In genomic region chr15:95032181-95032580, GRCh38 we compare ENCODE assay signal across 17 cellular contexts.
DNase-seq lines count a peak whose midpoint lies in the region; ATAC-seq, FAIRE-seq and TF ChIP-seq lines count a peak whose summit lies in the region.
"Had no signal": no experiment of that assay in that cellular context is flagged by ENCODE, and none has a peak within 500 bp of the region (broad histone marks: within the 10 kb centered on the region; RNA-seq: fewer than 3 reads in every experiment).

No MANE protein-coding gene starts in this region.

- H3K4ac ChIP-seq in IMR-90 (ENCODE audit: low read depth, low read length): no peak overlapping the region

- H4K20me1 ChIP-seq in IMR-90 (ENCODE audit: insufficient read depth, low read length) (no peaks in the 10 kb centered on the region), astrocyte (ENCODE audit: insufficient read depth, low read length) (no peaks in the 10 kb centered on the region)

- POLR2A ChIA-PET in IMR-90 (lab: Charles Lee; ENCODE audit: unreplicated experiment): no interaction called here
- POLR2A ChIA-PET in CD4-positive, alpha-beta memory T cell (lab: Charles Lee; ENCODE audit: partially characterized antibody): no interaction called here

- TF ChIP-seq CTCF in IMR-90 (conservative IDR thresholded peaks at IDR 0.05; ENCODE audit: low read depth, low read length): no peak
- no peak for TF ChIP-seq CTCF in astrocyte (IDR thresholded peaks at IDR 0.05; ENCODE audit: insufficient read depth, low read depth, low read length)

- no peaks in the 10 kb centered on the region for H3K79me2 ChIP-seq in astrocyte (ENCODE audit: insufficient read depth, low read length)

- WGBS in IMR-90 (ENCODE audit: extremely low coverage in 2 of 2, insufficient read length in 1 of 2), 2 experiments: no CpG with 5 or more reads among the region's 2 CpGs

- H3K4me1 Mint-ChIP-seq in astrocyte (ENCODE audit: low read depth, unreplicated experiment): peaks cover 8% of the 10 kb centered on the region
- H3K4me1 Mint-ChIP-seq in CD4-positive, alpha-beta memory T cell: no peaks in the 10 kb centered on the region

- peak; percentile 37 for FAIRE-seq in astrocyte (lab: Jason Lieb, UNC)
- FAIRE-seq: A549 had no signal

- H3K27ac ChIP-seq in IMR-90 (ENCODE audit: insufficient read depth, low read length) (no peak overlapping the region), astrocyte (ENCODE audit: low read depth, low read length) (no peak overlapping the region)
- no peak overlapping the region for H3K27ac ChIP-seq in CD4-positive, alpha-beta memory T cell (ENCODE audit: low read depth, low read length)
- H3K27ac ChIP-seq: A549 had no signal

- BruUV-seq in IMR-90 (replicated peaks; lab: Mats Ljungman, UMichigan): no TSS peak

- H3K4me2 ChIP-seq in IMR-90 (ENCODE audit: low read depth, low read length) (no peak overlapping the region), astrocyte (ENCODE audit: low read length) (peak overlapping the region; percentile 18)
- H3K4me2 ChIP-seq: A549 had no signal

- H4K8ac ChIP-seq in IMR-90 (ENCODE audit: low read depth in 2 of 2, low read length in 2 of 2): no peak overlapping the region

- H3K79me1 ChIP-seq in IMR-90 (ENCODE audit: low read depth in 1 of 2, low read length in 2 of 2): no peaks in the 10 kb centered on the region

- no peaks in the 10 kb centered on the region for H3K36me3 Mint-ChIP-seq in astrocyte (ENCODE audit: low read depth, unreplicated experiment)
- H3K36me3 Mint-ChIP-seq in CD4-positive, alpha-beta memory T cell: no peaks in the 10 kb centered on the region

- H4K5ac ChIP-seq in IMR-90 (ENCODE audit: low read depth, low read length): no peak overlapping the region

- H3K4me1 ChIP-seq in IMR-90 (ENCODE audit: control insufficient read depth, insufficient read depth, low read length) (no peaks in the 10 kb centered on the region), astrocyte (ENCODE audit: insufficient read depth, low read length) (peaks cover 7% of the 10 kb centered on the region)
- H3K4me1 ChIP-seq in CD4-positive, alpha-beta memory T cell (ENCODE audit: insufficient read depth, low read length): no peaks in the 10 kb centered on the region
- H3K4me1 ChIP-seq: A549 had no signal

- CTCF ChIA-PET in IMR-90 (lab: Yijun Ruan, JAX): no interaction called here
- CTCF ChIA-PET in CD4-positive, alpha-beta memory T cell (lab: Charles Lee; ENCODE audit: partially characterized antibody): no interaction called here

- H2AK5ac ChIP-seq in IMR-90 (ENCODE audit: low read depth, low read length): no peak overlapping the region

- no peak overlapping the region for H2BK5ac ChIP-seq in IMR-90 (ENCODE audit: low read depth, low read length, poor library complexity, severe bottlenecking)

- H2BK120ac ChIP-seq in IMR-90 (ENCODE audit: low read depth, low read length): no peak overlapping the region

- intact Hi-C loops in IMR-90 (cut with micrococcal nuclease): no loop called here
- intact Hi-C loops in CD4-positive, alpha-beta memory T cell (cut with micrococcal nuclease): no loop called here

- no peak overlapping the region for H2BK15ac ChIP-seq in IMR-90 (ENCODE audit: low read depth, low read length)

- no peak overlapping the region for H3K9ac ChIP-seq in IMR-90 (ENCODE audit: low read depth, low read length)
- no peak overlapping the region for H3K9ac ChIP-seq in astrocyte (ENCODE audit: low read length)

- in situ Hi-C loops in Caki2 (cut with HindIII; ENCODE audit: low pct_unique_long_range_greater_than_20kb, low sequenced_read_pairs) (no loop called here), IMR-90 (cut with MboI; ENCODE audit: low sequenced_read_pairs) (no loop called here)

- no peak for TF ChIP-seq POLR2A in IMR-90 (IDR thresholded peaks at IDR 0.05; ENCODE audit: low read depth, low read length)

- H2AFZ ChIP-seq in IMR-90 (replicated peaks; ENCODE audit: low read length, poor library complexity) (no peak overlapping the region), astrocyte (ENCODE audit: low read depth, low read length) (no peak overlapping the region)

- ATAC-seq in IMR-90 (ENCODE audit: low read depth) (no peak), GM19324 (IDR thresholded peaks at IDR 0.05; ENCODE audit: low FRiP score, unreplicated experiment) (no peak), HG03520 (IDR thresholded peaks at IDR 0.05; ENCODE audit: unreplicated experiment) (no peak)
- ATAC-seq: A549 had no signal

- H2BK20ac ChIP-seq in IMR-90 (ENCODE audit: low read depth, low read length): no peak overlapping the region

- no peak overlapping the region for H3K56ac ChIP-seq in IMR-90 (ENCODE audit: extremely low read depth, insufficient read depth, low read length)

- H3K36me3 ChIP-seq in IMR-90 (ENCODE audit: control insufficient read depth, insufficient read depth, low read length) (no peaks in the 10 kb centered on the region), astrocyte (ENCODE audit: insufficient read depth, low read length) (no peaks in the 10 kb centered on the region)
- no peaks in the 10 kb centered on the region for H3K36me3 ChIP-seq in CD4-positive, alpha-beta memory T cell (ENCODE audit: insufficient read depth, low read length)

- no peaks in the 10 kb centered on the region for H3K9me3 ChIP-seq in IMR-90 (ENCODE audit: control insufficient read depth, insufficient read depth, low read length)
- H3K9me3 ChIP-seq in astrocyte (ENCODE audit: insufficient read depth, low read depth, low read length): no peaks in the 10 kb centered on the region
- no peaks in the 10 kb centered on the region for H3K9me3 ChIP-seq in CD4-positive, alpha-beta memory T cell (ENCODE audit: control insufficient read depth in 1 of 2, low read length in 2 of 2)
- H3K9me3 ChIP-seq: A549 had no signal

- H3K27me3 Mint-ChIP-seq in astrocyte (ENCODE audit: low read depth, unreplicated experiment): no peaks in the 10 kb centered on the region
- H3K27me3 Mint-ChIP-seq in CD4-positive, alpha-beta memory T cell: no peaks in the 10 kb centered on the region

- no peaks in the 10 kb centered on the region for H3K9me1 ChIP-seq in IMR-90 (ENCODE audit: insufficient read depth, low read length)

- H3K18ac ChIP-seq in IMR-90 (ENCODE audit: low read depth, low read length): no peak overlapping the region

- H3K27ac Mint-ChIP-seq in astrocyte (ENCODE audit: unreplicated experiment): peak overlapping the region; percentile 41
- H3K27ac Mint-ChIP-seq in CD4-positive, alpha-beta memory T cell: no peak overlapping the region
- H3K27ac Mint-ChIP-seq: H9 had no signal

- H3K4me3 Mint-ChIP-seq in astrocyte (ENCODE audit: unreplicated experiment): no peak overlapping the region
- no peak overlapping the region for H3K4me3 Mint-ChIP-seq in CD4-positive, alpha-beta memory T cell
- H3K4me3 Mint-ChIP-seq: H9 had no signal

- no peak overlapping the region for H3K14ac ChIP-seq in IMR-90 (replicated peaks; ENCODE audit: low read depth, low read length)

- DNase-seq in Caki2 (ENCODE audit: low read depth) (peak; percentile 41), IMR-90 (peak; percentile 4), astrocyte (ENCODE audit: low read depth) (peak; percentile 53), kidney tubule cell (ENCODE audit: low spot score) (peak; percentile 51), DMS114 treated with DMSO at 0.1 percent for 48 hours (lab: John Stamatoyannopoulos, UW; ENCODE audit: unreplicated experiment) (no peak)
- no peak for DNase-seq in CD4-positive, alpha-beta memory T cell
- DNase-seq: Calu3, DMS79, GF-D8, H9, NCI-H1092, NCI-H1694, NCI-H2107, Right ventricle myocardium superior had no signal

- no peak for TF ChIP-seq RAD21 in IMR-90 (IDR thresholded peaks at IDR 0.05; ENCODE audit: low read length)

- no peak overlapping the region for H3K23ac ChIP-seq in IMR-90 (ENCODE audit: low read depth, low read length)

- H4K91ac ChIP-seq in IMR-90 (ENCODE audit: insufficient read depth, low read depth, low read length): no peak overlapping the region

- H3K27me3 ChIP-seq in IMR-90 (ENCODE audit: control insufficient read depth, insufficient read depth, low read length): no peaks in the 10 kb centered on the region
- no peaks in the 10 kb centered on the region for H3K27me3 ChIP-seq in astrocyte (ENCODE audit: insufficient read depth, low read length)
- H3K27me3 ChIP-seq in CD4-positive, alpha-beta memory T cell (ENCODE audit: insufficient read depth, low read length): no peaks in the 10 kb centered on the region

- peaks cover 3% of the 10 kb centered on the region for H3K9me3 Mint-ChIP-seq in astrocyte (ENCODE audit: unreplicated experiment)
- peaks cover 0 to 11% (median 3%) of the 10 kb centered on the region in 8 donors for H3K9me3 Mint-ChIP-seq in CD4-positive, alpha-beta memory T cell

- dilution Hi-C loops in IMR-90 (cut with HindIII; ENCODE audit: low sequenced_read_pairs, unreplicated experiment): no loop called here

- no peak overlapping the region for H2AK9ac ChIP-seq in IMR-90 (replicated peaks; ENCODE audit: low read depth, low read length, poor library complexity)

- no peak overlapping the region for H3K4me3 ChIP-seq in IMR-90 (ENCODE audit: insufficient read depth, low read depth, low read length)
- H3K4me3 ChIP-seq in astrocyte (ENCODE audit: insufficient read depth, low read depth, low read length): no peak overlapping the region
- H3K4me3 ChIP-seq in CD4-positive, alpha-beta memory T cell (ENCODE audit: low read length in 2 of 2): no peak overlapping the region
- H3K4me3 ChIP-seq: A549 had no signal

TF ChIP-seq in IMR-90, 13 proteins besides CTCF, POLR2A, EP300 and RAD21 (continues in another document):
- no peak for TF ChIP-seq CHD1 (IDR thresholded peaks at IDR 0.05; ENCODE audit: low read depth, low read length)
- TF ChIP-seq ELK1 (IDR thresholded peaks at IDR 0.05; ENCODE audit: borderline replicate concordance, low read depth, low read length): no peak
- no peak for TF ChIP-seq MAZ (IDR thresholded peaks at IDR 0.05; ENCODE audit: borderline replicate concordance, low read depth, low read length)
- TF ChIP-seq USF2 (IDR thresholded peaks at IDR 0.05; ENCODE audit: low read depth, low read length): no peak
- no peak for TF ChIP-seq MXI1 (IDR thresholded peaks at IDR 0.05; ENCODE audit: borderline replicate concordance, low read depth, low read length)
- TF ChIP-seq BHLHE40 (IDR thresholded peaks at IDR 0.05; ENCODE audit: low read depth, low read length): no peak

Comparison
In these comparisons a context has a peak if more than half of its experiments do, and no peak if none do; other contexts are left out.
1. DNase-seq: peak in Caki2 (single experiment), IMR-90 (single experiment), astrocyte (single experiment) and kidney tubule cell (single experiment); none in DMS114 treated with DMSO at 0.1 percent for 48 hours (single experiment) and CD4-positive, alpha-beta memory T cell (0 of 5).